Comparison of ENCODE assay signal across 8 cellular contexts in genomic region chr10:31759816-31760626, GRCh38.
DNase-seq lines count a peak whose midpoint lies in the region; ATAC-seq and TF ChIP-seq lines count a peak whose summit lies in the region.

No MANE protein-coding gene starts in this region.

- H3K27me3 Mint-ChIP-seq in natural killer cell (ENCODE audit: low read depth in 2 of 2) = no peaks in the 10 kb centered on the region

- no peaks in the 10 kb centered on the region for H3K9me3 Mint-ChIP-seq in natural killer cell

- intact Hi-C loops in natural killer cell (cut with micrococcal nuclease) = loop anchor here (1.0 kb wide), 2 partner anchors 729 to 1059 kb away; partner anchors contain the start of gene ZNF438

- peaks cover 13 to 14% of the 10 kb centered on the region in 2 donors for H3K4me1 Mint-ChIP-seq in natural killer cell

- H3K36me3 Mint-ChIP-seq in natural killer cell = no peaks in the 10 kb centered on the region

- H3K27ac Mint-ChIP-seq in natural killer cell = peak overlapping the region; percentile 93 to 94

- H3K27me3 ChIP-seq in H7 (ENCODE audit: control insufficient read depth, insufficient read depth, low read length) = no peaks in the 10 kb centered on the region

- peak; percentile 73 for TF ChIP-seq POLR2A in Raji (IDR thresholded peaks at IDR 0.05; ENCODE audit: insufficient read depth, low read depth, low read length)

- peak; percentile 98 for DNase-seq in ELR (ENCODE audit: low read depth)
- DNase-seq in H7 = peak; percentile 99
- DNase-seq in M059J (ENCODE audit: low read depth) = peak; percentile 91
- peak; percentile 98 for DNase-seq in activated effector memory CD4-positive, alpha-beta T cell treated with anti-CD3 and anti-CD28 coated beads, Interleukin-2, amount 50 U/mL, for 16 hours
- peak; percentile 99 for DNase-seq in fibroblast of pulmonary artery (ENCODE audit: low read depth)
- peak; percentile 91 for DNase-seq in natural killer cell
- peak; percentile 92 to 98 (median 96) for DNase-seq in stimulated activated naive CD4-positive, alpha-beta T cell (lab: John Stamatoyannopoulos, UW)

- no peaks in the 10 kb centered on the region for H3K36me3 ChIP-seq in H7 (replicated peaks; ENCODE audit: control insufficient read depth, insufficient read depth, low read length)

- peak; percentile 94 to 98 (median 95) for ATAC-seq in natural killer cell

- no peak for TF ChIP-seq CTCF in fibroblast of pulmonary artery (IDR thresholded peaks at IDR 0.05; ENCODE audit: low read length, missing control alignments)
- TF ChIP-seq CTCF in natural killer cell (IDR thresholded peaks at IDR 0.05) = no peak

- H3K4me3 ChIP-seq in H7 (ENCODE audit: insufficient read depth, low read depth, low read length) (peak overlapping the region; percentile 85), fibroblast of pulmonary artery (replicated peaks; ENCODE audit: low read depth, low read length) (peak overlapping the region; percentile 84)

- H3K4me3 Mint-ChIP-seq in natural killer cell = peak overlapping the region; percentile 86

Comparison
In these comparisons a context has a peak if more than half of its experiments do, and no peak if none do; other contexts are left out.
1. Peak in every context shown above with its lines: DNase-seq, ATAC-seq and H3K4me3 ChIP-seq.